7 cellular contexts compared by ENCODE assay signal in the genomic region with DNA sequence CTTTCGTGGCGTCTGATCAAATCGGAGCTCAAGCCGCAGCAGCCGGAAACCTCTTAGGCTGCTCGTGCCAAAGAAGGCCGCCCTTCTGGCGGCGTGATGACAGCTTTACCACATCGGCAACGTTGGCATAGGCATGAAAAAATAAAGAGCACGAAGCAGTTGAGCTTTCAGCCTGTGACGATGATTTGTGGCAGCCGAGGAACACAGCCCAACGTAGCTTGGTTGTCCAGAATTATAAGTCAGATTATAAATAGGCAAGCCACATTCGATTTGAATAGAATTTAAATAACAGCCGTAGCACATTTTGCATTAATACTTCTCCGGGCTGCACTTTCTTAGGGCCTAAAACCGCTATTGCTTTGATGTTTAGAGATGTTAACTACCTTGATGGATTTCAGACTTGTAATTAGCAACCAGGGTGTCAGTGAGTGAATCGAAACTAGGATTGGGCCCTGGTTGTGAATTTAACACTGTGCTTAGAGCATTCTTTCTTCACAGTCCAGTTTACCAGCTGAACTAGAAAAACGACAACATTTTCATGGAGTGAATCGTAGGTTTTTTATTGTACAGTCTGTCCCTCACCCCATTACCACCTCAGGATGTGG. TPM values are rescaled to one million over a fixed set of nuclear protein-coding genes. Genes with fewer than 3 reads are reported as not detected.
DNase-seq lines count a peak whose midpoint lies in the region; ATAC-seq and TF ChIP-seq lines count a peak whose summit lies in the region.

No MANE protein-coding gene starts in this region.

- DNase-seq in NCI-H524 (lab: John Stamatoyannopoulos, UW) (peak; percentile 55 to 88), lower leg skin (ENCODE audit: low spot score in 2 of 2) (peak; percentile 81 to 95)
- DNase-seq in activated CD4-positive, alpha-beta T cell treated with anti-CD3 and anti-CD28 coated beads, Interleukin-2, amount 50 U/mL, for 1 hour = peak; percentile 79
- peak; percentile 41 to 70 (median 68) for DNase-seq in stimulated activated CD4-positive, alpha-beta T cell treated with anti-CD3 and anti-CD28 coated beads, TNF-alpha, amount 100 ng/mL, for 1 hour (ENCODE audit: low read depth in 3 of 3, low spot score in 1 of 3)

- peak; percentile 29 for ATAC-seq in GM18868 (IDR thresholded peaks at IDR 0.05; ENCODE audit: unreplicated experiment)
- ATAC-seq in HG03175 (IDR thresholded peaks at IDR 0.05; ENCODE audit: unreplicated experiment) = peak; percentile 32

- H3K9me3 Mint-ChIP-seq in dendritic cell treated with granulocyte-macrophage colony-stimulating factor and Interleukin-4, amounts not matched to agents 40 ng/mL and 50 ng/mL, for 4 days = no peaks in the 10 kb centered on the region

- peaks cover 23% of the 10 kb centered on the region for H3K36me3 Mint-ChIP-seq in dendritic cell treated with granulocyte-macrophage colony-stimulating factor and Interleukin-4, amounts not matched to agents 40 ng/mL and 50 ng/mL, for 4 days (ENCODE audit: low read depth)

- peak overlapping the region; percentile 100 for H3K27ac Mint-ChIP-seq in dendritic cell treated with granulocyte-macrophage colony-stimulating factor and Interleukin-4, amounts not matched to agents 40 ng/mL and 50 ng/mL, for 4 days

- peaks cover 27% of the 10 kb centered on the region for H3K4me1 Mint-ChIP-seq in dendritic cell treated with granulocyte-macrophage colony-stimulating factor and Interleukin-4, amounts not matched to agents 40 ng/mL and 50 ng/mL, for 4 days (ENCODE audit: low read depth)

- intact Hi-C loops in dendritic cell treated with granulocyte-macrophage colony-stimulating factor and Interleukin-4, amounts not matched to agents 40 ng/mL and 50 ng/mL, for 4 days (cut with micrococcal nuclease) = loop anchor here (5.0 kb wide), 1 partner anchor 793 kb away; a partner anchor contains a TSS
- intact Hi-C loops in lower leg skin (cut with DNase I; ENCODE audit: low total_unique reads) = no loop called here

- H3K4me3 Mint-ChIP-seq in dendritic cell treated with granulocyte-macrophage colony-stimulating factor and Interleukin-4, amounts not matched to agents 40 ng/mL and 50 ng/mL, for 4 days = peak overlapping the region; percentile 99

- no peak for TF ChIP-seq POLR2A in lower leg skin (IDR thresholded peaks at IDR 0.05)

- peak overlapping the region; percentile 26 for H3K4me3 ChIP-seq in lower leg skin (ENCODE audit: low read depth, poor library complexity, severe bottlenecking)

- 1 to 2% methylated on average over 22 of the region's 22 CpGs for WGBS in lower leg skin, 2 donors

- H3K27me3 Mint-ChIP-seq in dendritic cell treated with granulocyte-macrophage colony-stimulating factor and Interleukin-4, amounts not matched to agents 40 ng/mL and 50 ng/mL, for 4 days = no peaks in the 10 kb centered on the region

- no peak for TF ChIP-seq CTCF in lower leg skin (IDR thresholded peaks at IDR 0.05)

RNA-seq across cellular contexts. Expression of a gene that starts 0.9 kb away (rescaled TPM):
- 100 to 1,000 TPM in 3 of 4 donors, 10 to 100 TPM in 1; 85.0 to 177 (median 104) TPM for total RNA-seq in lower leg skin

RNA-seq across cellular contexts. Expression of a gene that starts 40.4 kb away (rescaled TPM):
- 1 to 10 TPM in 1 of 4 donors, under 1 TPM in 2, not detected in 1; 0.49 to 1.3 (median 0.76) TPM for total RNA-seq in lower leg skin

Comparison
In these comparisons a context has a peak if more than half of its experiments do, and no peak if none do; other contexts are left out.
1. Peak in every context shown above with its lines: DNase-seq, ATAC-seq and H3K4me3 ChIP-seq.